Comparison of ENCODE assay signal across 13 cellular contexts in the genomic region with DNA sequence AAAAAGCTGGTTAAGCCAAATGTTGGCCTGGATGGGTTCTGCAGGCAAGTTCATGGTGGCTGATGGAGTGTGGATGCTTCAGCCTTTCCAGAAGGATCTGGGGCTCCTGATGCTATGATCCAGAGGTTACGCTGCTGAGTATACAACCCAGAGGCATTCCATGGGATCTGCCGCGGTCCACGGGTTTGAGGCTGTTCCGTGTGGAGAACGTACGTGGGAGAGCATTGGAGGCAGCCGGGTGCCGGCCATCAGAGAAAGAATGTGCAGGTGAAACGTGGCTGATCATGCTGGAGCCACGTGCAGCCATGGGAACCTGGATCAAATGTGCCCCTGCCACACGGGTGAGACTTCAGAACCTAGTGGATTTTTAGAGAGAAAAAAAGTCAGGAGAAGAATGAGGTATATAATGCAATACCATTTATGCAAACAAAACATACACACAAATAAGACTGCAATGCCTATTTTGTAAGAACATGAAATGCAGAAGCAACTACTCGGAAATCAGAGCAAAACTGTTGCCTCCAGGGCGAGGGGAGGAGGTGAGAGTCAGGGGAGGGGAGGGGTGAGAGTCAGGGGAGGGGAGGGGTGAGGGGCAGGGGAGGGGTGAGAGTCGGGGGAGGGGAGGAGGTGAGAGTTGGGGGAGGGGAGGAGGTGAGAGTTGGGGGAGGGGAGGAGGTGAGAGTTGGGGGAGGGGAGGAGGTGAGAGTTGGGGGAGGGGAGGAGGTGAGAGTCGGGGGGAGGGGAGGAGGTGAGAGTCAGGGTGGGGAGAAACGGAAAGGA.
"Had no signal": no experiment of that assay in that cellular context is flagged by ENCODE, and none has a peak within 500 bp of the region (broad histone marks: within the 10 kb centered on the region; RNA-seq: fewer than 3 reads in every experiment).

No MANE protein-coding gene starts in this region.

- H3K27me3 ChIP-seq: neutrophil had no signal

- H3K9me3 ChIP-seq: neutrophil, suprapubic skin had no signal

- H3K4me1 ChIP-seq: suprapubic skin had no signal

- H3K36me3 Mint-ChIP-seq: naive B cell had no signal

- H3K36me3 ChIP-seq: neutrophil, suprapubic skin had no signal

- ATAC-seq: esophagus mucosa, left colon had no signal

- H3K4me3 ChIP-seq: suprapubic skin had no signal

- DNase-seq: activated CD4-positive, alpha-beta T cell treated with anti-CD3 and anti-CD28 coated beads, Interleukin-2, amount 50 U/mL, for 4 hours; activated CD4-positive, CD25-positive, alpha-beta regulatory T cell treated with anti-CD3 and anti-CD28 coated beads, Interleukin-2, amount 50 U/mL, for 72 hours; left colon; naive B cell; retina; stimulated activated CD4-positive, alpha-beta T cell treated with anti-CD3 and anti-CD28 coated beads, Interleukin-2, amount 100 ng/mL, for 48 hours; stimulated activated naive CD4-positive, alpha-beta T cell treated with Interleukin-2 at 50 U/mL for 16 hours; T-helper 1 cell; T1000; trophoblast cell had no signal

- H3K27ac ChIP-seq: neutrophil, suprapubic skin had no signal
